Comparison of ENCODE assay signal across 9 cellular contexts in the genomic region with DNA sequence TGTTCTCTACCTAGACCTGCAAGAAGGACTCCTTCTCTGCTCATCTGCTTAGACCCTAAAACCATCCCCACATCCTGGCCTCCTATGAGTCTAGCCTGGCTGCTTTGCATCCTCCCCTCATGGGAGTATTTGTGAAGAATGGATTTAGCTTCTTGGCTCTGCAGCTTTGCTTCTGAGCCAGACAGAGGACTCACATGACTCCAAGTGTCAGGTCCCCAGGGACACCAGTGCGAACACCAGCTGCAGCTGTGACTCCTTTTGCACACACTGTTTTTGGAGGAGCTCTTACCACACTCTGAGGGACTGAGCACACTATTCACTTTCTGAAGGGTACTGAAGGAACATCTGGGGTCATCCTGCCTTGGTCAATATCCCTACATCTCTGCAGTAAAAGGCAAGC.
DNase-seq lines count a peak whose midpoint lies in the region; ATAC-seq and TF ChIP-seq lines count a peak whose summit lies in the region.
"Had no signal": no experiment of that assay in that cellular context is flagged by ENCODE, and none has a peak within 500 bp of the region (broad histone marks: within the 10 kb centered on the region; RNA-seq: fewer than 3 reads in every experiment).

No MANE protein-coding gene starts in this region.

- H3K27ac Mint-ChIP-seq in activated CD4-positive, alpha-beta T cell treated with anti-CD3 and anti-CD28 coated beads for 36 hours: no peak overlapping the region

- WGBS in transverse colon (ENCODE audit: low coverage in 1 of 2), 2 donors: 57% methylated on average over 1 of the region's 1 CpG; no CpG with 5 or more reads in 1 of the 2 donors

- peak; percentile 86 for ATAC-seq in GM21619 (IDR thresholded peaks at IDR 0.05; ENCODE audit: unreplicated experiment)
- ATAC-seq in activated CD4-positive, alpha-beta T cell treated with anti-CD3 and anti-CD28 coated beads for 36 hours: no peak

- TF ChIP-seq EP300 in transverse colon (IDR thresholded peaks at IDR 0.05; ENCODE audit: low read depth): no peak

- no peaks in the 10 kb centered on the region for H3K36me3 Mint-ChIP-seq in activated CD4-positive, alpha-beta T cell treated with anti-CD3 and anti-CD28 coated beads for 36 hours (ENCODE audit: low read depth)
- H3K36me3 Mint-ChIP-seq: brain had no signal

- intact Hi-C loops in transverse colon (cut with DNase I; ENCODE audit: low total_unique reads): no loop called here
- intact Hi-C loops in activated CD4-positive, alpha-beta T cell treated with anti-CD3 and anti-CD28 coated beads for 36 hours (cut with DNase I, micrococcal nuclease): no loop called here

- H3K36me3 ChIP-seq in transverse colon: no peaks in the 10 kb centered on the region

- peak overlapping the region; percentile 20 to 47 (median 35) for H3K27ac ChIP-seq in transverse colon

- CTCF ChIA-PET in activated CD4-positive, alpha-beta T cell treated with anti-CD3 and anti-CD28 coated beads for 36 hours (lab: Charles Lee): interaction anchor here (0.6 to 2.7 kb wide), 7 partner anchors 12 to 152 kb away, joined by 3 to 9 read pairs (median 3); no protein-coding TSS in a partner anchor

- H3K9me3 Mint-ChIP-seq in activated CD4-positive, alpha-beta T cell treated with anti-CD3 and anti-CD28 coated beads for 36 hours (ENCODE audit: low read depth): no peaks in the 10 kb centered on the region

- H3K9me3 ChIP-seq in transverse colon: no peaks in the 10 kb centered on the region

- in situ Hi-C loops in transverse colon (cut with MboI; ENCODE audit: low pct_ligation_motif_present in 1 of 4, low pct_unique_long_range_greater_than_20kb in 1 of 4, low sequenced_read_pairs in 3 of 4): no loop called here

- peak; percentile 66 for DNase-seq in MV-4-11 (lab: John Stamatoyannopoulos, UW)
- peak; percentile 84 for DNase-seq in germinal center (ENCODE audit: low spot score)
- DNase-seq in transverse colon: peak; percentile 51
- no peak for DNase-seq in activated CD4-positive, alpha-beta T cell treated with anti-CD3 and anti-CD28 coated beads for 1 hour
- DNase-seq in activated CD4-positive, alpha-beta T cell treated with anti-CD3 and anti-CD28 coated beads for 36 hours: no peak
- no peak for DNase-seq in HCEC 1CT

- H3K4me1 ChIP-seq in transverse colon: peaks cover 0 to 11% (median 0%) of the 10 kb centered on the region in 4 donors

- no peak overlapping the region for H3K4me3 ChIP-seq in transverse colon

- peaks cover 34% of the 10 kb centered on the region for H3K4me1 Mint-ChIP-seq in activated CD4-positive, alpha-beta T cell treated with anti-CD3 and anti-CD28 coated beads for 36 hours

- POLR2A ChIA-PET in activated CD4-positive, alpha-beta T cell treated with anti-CD3 and anti-CD28 coated beads for 36 hours (lab: Charles Lee): no interaction called here

- TF ChIP-seq CTCF in transverse colon (IDR thresholded peaks at IDR 0.05): no peak

- no peak overlapping the region for H3K4me3 Mint-ChIP-seq in activated CD4-positive, alpha-beta T cell treated with anti-CD3 and anti-CD28 coated beads for 36 hours
- H3K4me3 Mint-ChIP-seq: brain had no signal

- H3K27me3 ChIP-seq in transverse colon: no peaks in the 10 kb centered on the region

- H3K27me3 Mint-ChIP-seq in activated CD4-positive, alpha-beta T cell treated with anti-CD3 and anti-CD28 coated beads for 36 hours: peaks cover 2% of the 10 kb centered on the region
- H3K27me3 Mint-ChIP-seq: brain had no signal

- TF ChIP-seq POLR2A in GM15510 (IDR thresholded peaks at IDR 0.05; ENCODE audit: borderline replicate concordance, extremely low read depth, insufficient read length) (peak; percentile 39), transverse colon (IDR thresholded peaks at IDR 0.05) (no peak)

Comparison
In these comparisons a context has a peak if more than half of its experiments do, and no peak if none do; other contexts are left out.
1. DNase-seq: peak in MV-4-11 (single experiment), germinal center (single experiment) and transverse colon (single experiment); none in activated CD4-positive, alpha-beta T cell treated with anti-CD3 and anti-CD28 coated beads for 1 hour (single experiment), activated CD4-positive, alpha-beta T cell treated with anti-CD3 and anti-CD28 coated beads for 36 hours (single experiment) and HCEC 1CT (single experiment).